21 cellular contexts compared by ENCODE assay signal in the genomic region with DNA sequence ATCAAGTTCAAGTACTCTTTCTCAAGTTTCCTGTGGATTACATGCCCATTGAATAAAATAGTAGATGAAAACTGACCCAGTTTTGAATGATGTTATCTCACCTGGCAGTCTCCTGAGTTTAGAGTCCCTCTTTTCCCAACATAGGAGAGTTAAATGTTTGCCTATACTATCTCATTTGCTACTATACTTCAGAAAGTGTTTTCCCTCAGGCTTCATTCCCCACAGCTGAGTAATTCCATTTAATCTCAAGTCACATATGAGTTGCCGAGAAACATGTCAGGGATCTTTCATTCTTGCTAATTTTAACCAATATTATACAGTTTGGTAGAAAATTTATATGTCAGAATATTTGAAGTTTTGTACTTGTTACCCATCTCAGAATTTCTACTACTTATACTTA.
"Had no signal": no experiment of that assay in that cellular context is flagged by ENCODE, and none has a peak within 500 bp of the region (broad histone marks: within the 10 kb centered on the region; RNA-seq: fewer than 3 reads in every experiment).

No MANE protein-coding gene starts in this region.

- H3K27me3 ChIP-seq: Peyer's patch, SJCRH30 had no signal

- H3K36me3 ChIP-seq: Peyer's patch, SJCRH30 had no signal

- H3K27ac ChIP-seq: Peyer's patch, SJCRH30 had no signal

- H3K4me1 ChIP-seq: Peyer's patch, SJCRH30 had no signal

- ATAC-seq: Right ventricle myocardium inferior, SK-N-SH treated with all-trans-retinoic acid at 6 μM for 48 hours had no signal

- H3K4me3 ChIP-seq: Peyer's patch, SJCRH30 had no signal

- DNase-seq: KBM-7, MV-4-11, NCI-H1048, NCI-H1105 treated with DMSO at 0.1 percent for 48 hours, NCI-H1417 treated with DMSO at 0.1 percent for 48 hours, NCI-H146, NCI-H1694 treated with DMSO at 0.1 percent for 48 hours, NCI-H1930, NCI-H2081, NCI-H2171, NCI-H345, NCI-H446 treated with DMSO at 0.1 percent for 48 hours, NCI-H524 treated with DMSO at 0.1 percent for 48 hours, NCI-H69, NCI-H774, Peyer's patch, SHP77 treated with DMSO at 0.1 percent for 48 hours, SJCRH30, T-helper 1 cell had no signal

- H3K9me3 ChIP-seq: Peyer's patch, SJCRH30 had no signal
